12 cellular contexts compared by ENCODE assay signal in the genomic region with DNA sequence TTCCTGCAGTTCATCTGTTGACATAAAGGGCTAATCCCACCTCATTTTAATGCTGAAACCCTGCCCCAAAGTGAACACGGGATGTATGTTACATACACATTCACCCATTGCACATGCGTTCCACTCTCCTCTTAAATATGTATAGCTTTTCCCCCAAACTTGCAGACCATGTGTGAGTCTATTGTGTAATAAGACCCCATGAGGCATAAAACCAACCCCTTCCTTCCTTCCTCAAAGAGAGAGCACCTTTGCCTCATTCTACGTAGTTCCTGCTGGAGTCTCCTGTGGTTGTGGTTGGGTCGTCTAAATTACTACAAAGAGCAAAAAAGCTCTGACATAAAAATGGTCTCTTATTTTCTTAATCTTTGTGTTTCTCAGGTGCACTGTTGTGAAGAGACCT.
DNase-seq lines count a peak whose midpoint lies in the region; ATAC-seq and TF ChIP-seq lines count a peak whose summit lies in the region.
"Had no signal": no experiment of that assay in that cellular context is flagged by ENCODE, and none has a peak within 500 bp of the region (broad histone marks: within the 10 kb centered on the region; RNA-seq: fewer than 3 reads in every experiment).

No MANE protein-coding gene starts in this region.

- no peaks in the 10 kb centered on the region for H3K27me3 ChIP-seq in SK-N-SH (ENCODE audit: insufficient read depth)
- no peaks in the 10 kb centered on the region for H3K27me3 ChIP-seq in SJSA1 (replicated peaks)
- no peaks in the 10 kb centered on the region for H3K27me3 ChIP-seq in hepatocyte
- no peaks in the 10 kb centered on the region for H3K27me3 ChIP-seq in subcutaneous abdominal adipose tissue (ENCODE audit: control insufficient read depth in 5 of 5, insufficient read depth in 4 of 5, low read length in 5 of 5)

- H3K4me2 ChIP-seq in SK-N-SH (peak overlapping the region; percentile 35; the same call in 1 of the 2 replicates), hepatocyte (no peak overlapping the region)

- CTCF ChIA-PET in SK-N-SH (lab: Yijun Ruan, JAX), result no interaction called here

- H3K27ac ChIP-seq in SK-N-SH (ENCODE audit: low read depth in 2 of 2, low read length in 1 of 2) (peak overlapping the region in 1 of 2 experiments; percentile 96; a peak in 3 of 4 replicates), SJSA1 (peak overlapping the region; percentile 71; the same call in 1 of the 2 replicates), hepatocyte (peak overlapping the region; percentile 54), subcutaneous abdominal adipose tissue (ENCODE audit: low read depth, low read length) (peak overlapping the region; percentile 43)
- H3K27ac ChIP-seq: 22Rv1 had no signal

- H3F3A ChIP-seq in SK-N-SH (replicated peaks; ENCODE audit: insufficient read depth), result peaks cover 23% of the 10 kb centered on the region

- H3K9me2 ChIP-seq in SK-N-SH (no peaks in the 10 kb centered on the region), hepatocyte (replicated peaks; ENCODE audit: insufficient read depth) (no peaks in the 10 kb centered on the region)

- ATAC-seq in SK-N-SH treated with all-trans-retinoic acid at 6 μM for 48 hours, result no peak
- no peak for ATAC-seq in HG03442 (IDR thresholded peaks at IDR 0.05; ENCODE audit: unreplicated experiment)
- ATAC-seq in HG03095 (IDR thresholded peaks at IDR 0.05; ENCODE audit: unreplicated experiment), result no peak

- H3K4me1 ChIP-seq in SK-N-SH (ENCODE audit: control insufficient read depth in 1 of 2, insufficient read depth in 2 of 2, low read depth in 1 of 2, low read length in 1 of 2) (peaks cover 0 to 30% of the 10 kb centered on the region in 2 experiments; a peak in 3 of 4 replicates), SJSA1 (replicated peaks) (peaks cover 19% of the 10 kb centered on the region), hepatocyte (ENCODE audit: insufficient read depth) (peaks cover 9% of the 10 kb centered on the region), subcutaneous abdominal adipose tissue (ENCODE audit: control insufficient read depth in 5 of 5, insufficient read depth in 5 of 5, low read length in 5 of 5) (peaks cover 0 to 46% (median 13%) of the 10 kb centered on the region in 5 donors)

- 88% methylated on average over 4 of the region's 4 CpGs for WGBS in SK-N-SH (ENCODE audit: low lambda C conversion rate)
- 73% methylated on average over 4 of the region's 4 CpGs for WGBS in hepatocyte (ENCODE audit: low lambda C conversion rate, missing lambda C conversion rate)

- TF ChIP-seq CTCF in SK-N-SH (IDR thresholded peaks at IDR 0.05) (no peak), hepatocyte (IDR thresholded peaks at IDR 0.05; ENCODE audit: poor library complexity) (no peak), foreskin fibroblast (IDR thresholded peaks at IDR 0.05; ENCODE audit: low read depth, low read length) (no peak)

- DNase-seq in SK-N-SH, result no peak
- DNase-seq in SJSA1 (ENCODE audit: low read depth in 1 of 2, low spot score in 2 of 2), result no peak
- DNase-seq in hepatocyte (ENCODE audit: low spot score), result no peak
- DNase-seq in foreskin fibroblast, result no peak
- DNase-seq: activated gamma-delta T cell, NCI-H446, substantia nigra had no signal

- POLR2A ChIA-PET in SK-N-SH (lab: Yijun Ruan, JAX), result no interaction called here

- H3K9ac ChIP-seq in SK-N-SH (peak overlapping the region; percentile 3; the same call in 1 of the 2 replicates), subcutaneous abdominal adipose tissue (ENCODE audit: low read length in 5 of 5) (no peak overlapping the region)

- H2AFZ ChIP-seq in SK-N-SH (ENCODE audit: low read depth) (no peak overlapping the region; the same call in 1 of the 2 replicates), hepatocyte (peak overlapping the region; percentile 14)

- no peak for TF ChIP-seq EP300 in SK-N-SH (IDR thresholded peaks at IDR 0.05; ENCODE audit: borderline replicate concordance in 1 of 2, low read depth in 1 of 2, low read length in 1 of 2)

- H3K9me3 ChIP-seq in SK-N-SH, result no peaks in the 10 kb centered on the region
- H3K9me3 ChIP-seq in SJSA1 (replicated peaks), result 0 out of 2 replicates have a peak, but pooled peaks cover 5% of the 10 kb centered on the region
- no peaks in the 10 kb centered on the region for H3K9me3 ChIP-seq in hepatocyte (ENCODE audit: low read depth)
- H3K9me3 ChIP-seq in subcutaneous abdominal adipose tissue (ENCODE audit: control insufficient read depth in 5 of 5, low read length in 5 of 5), result peaks cover 0 to 4% (median 0%) of the 10 kb centered on the region in 5 donors

- H4K20me1 ChIP-seq in SK-N-SH (ENCODE audit: insufficient read depth) (no peaks in the 10 kb centered on the region), hepatocyte (ENCODE audit: insufficient read depth, poor library complexity, severe bottlenecking) (no peaks in the 10 kb centered on the region)

- H3K4me3 ChIP-seq in SK-N-SH (ENCODE audit: low read depth in 2 of 2, low read length in 1 of 2), result no peak overlapping the region
- no peak overlapping the region for H3K4me3 ChIP-seq in SJSA1
- no peak overlapping the region for H3K4me3 ChIP-seq in hepatocyte
- peak overlapping the region in 1 of 5 donors; percentile 32 for H3K4me3 ChIP-seq in subcutaneous abdominal adipose tissue (ENCODE audit: low read depth in 1 of 5, low read length in 5 of 5)
- no peak overlapping the region for H3K4me3 ChIP-seq in foreskin fibroblast (ENCODE audit: low read depth in 1 of 2, low read length in 2 of 2)

- TF ChIP-seq RAD21 in SK-N-SH (IDR thresholded peaks at IDR 0.05; ENCODE audit: low read length), result no peak

- H3K36me3 ChIP-seq in SK-N-SH (replicated peaks in 1 of 2; ENCODE audit: control insufficient read depth in 1 of 2, insufficient read depth in 2 of 2, low read length in 1 of 2) (no peaks in the 10 kb centered on the region), SJSA1 (no peaks in the 10 kb centered on the region), hepatocyte (replicated peaks; ENCODE audit: insufficient read depth, low read depth) (no peaks in the 10 kb centered on the region), subcutaneous abdominal adipose tissue (ENCODE audit: control insufficient read depth in 5 of 5, insufficient read depth in 5 of 5, low read length in 5 of 5) (no peaks in the 10 kb centered on the region)

- H3K79me2 ChIP-seq in SK-N-SH (ENCODE audit: insufficient read depth) (no peaks in the 10 kb centered on the region), hepatocyte (no peaks in the 10 kb centered on the region)

TF ChIP-seq in SK-N-SH, 30 proteins besides CTCF, POLR2A, EP300 and RAD21:
- no peak for TF ChIP-seq FOXJ3 (CRISPR knock-in tag; IDR thresholded peaks at IDR 0.05)

TF ChIP-seq in SK-N-SH treated with all-trans-retinoic acid at 6 μM for 48 hours, 23 proteins besides CTCF, POLR2A, EP300 and RAD21:
- no peak for TF ChIP-seq CSDC2 (CRISPR knock-in tag; IDR thresholded peaks at IDR 0.05)
- no peak for TF ChIP-seq ZC3H10 (CRISPR knock-in tag; IDR thresholded peaks at IDR 0.05)
- no peak for TF ChIP-seq TSHZ2 (CRISPR knock-in tag; IDR thresholded peaks at IDR 0.05)
- no peak for TF ChIP-seq ZNF8 (CRISPR knock-in tag; IDR thresholded peaks at IDR 0.05)
- TF ChIP-seq ZFP3 (CRISPR knock-in tag; IDR thresholded peaks at IDR 0.05), result no peak
- TF ChIP-seq ZNF70 (CRISPR knock-in tag; IDR thresholded peaks at IDR 0.05), result no peak
- TF ChIP-seq BACH2 (CRISPR knock-in tag; IDR thresholded peaks at IDR 0.05; ENCODE audit: borderline replicate concordance), result no peak
- no peak for TF ChIP-seq ESRRG (CRISPR knock-in tag; IDR thresholded peaks at IDR 0.05)
- TF ChIP-seq OSR1 (CRISPR knock-in tag; IDR thresholded peaks at IDR 0.05), result no peak
- TF ChIP-seq TOX (CRISPR knock-in tag; IDR thresholded peaks at IDR 0.05; ENCODE audit: borderline replicate concordance), result no peak
- TF ChIP-seq TCF4 (CRISPR knock-in tag; IDR thresholded peaks at IDR 0.05; ENCODE audit: borderline replicate concordance), result no peak
- no peak for TF ChIP-seq ZNF565 (CRISPR knock-in tag; conservative IDR thresholded peaks at IDR 0.05; ENCODE audit: low read depth)
- TF ChIP-seq, protein P1, sequence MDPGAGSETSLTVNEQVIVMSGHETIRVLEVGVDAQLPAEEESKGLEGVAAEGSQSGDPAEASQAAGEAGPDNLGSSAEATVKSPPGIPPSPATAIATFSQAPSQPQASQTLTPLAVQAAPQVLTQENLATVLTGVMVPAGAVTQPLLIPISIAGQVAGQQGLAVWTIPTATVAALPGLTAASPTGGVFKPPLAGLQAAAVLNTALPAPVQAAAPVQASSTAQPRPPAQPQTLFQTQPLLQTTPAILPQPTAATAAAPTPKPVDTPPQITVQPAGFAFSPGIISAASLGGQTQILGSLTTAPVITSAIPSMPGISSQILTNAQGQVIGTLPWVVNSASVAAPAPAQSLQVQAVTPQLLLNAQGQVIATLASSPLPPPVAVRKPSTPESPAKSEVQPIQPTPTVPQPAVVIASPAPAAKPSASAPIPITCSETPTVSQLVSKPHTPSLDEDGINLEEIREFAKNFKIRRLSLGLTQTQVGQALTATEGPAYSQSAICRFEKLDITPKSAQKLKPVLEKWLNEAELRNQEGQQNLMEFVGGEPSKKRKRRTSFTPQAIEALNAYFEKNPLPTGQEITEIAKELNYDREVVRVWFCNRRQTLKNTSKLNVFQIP (CRISPR knock-in tag; IDR thresholded peaks at IDR 0.05; ENCODE audit: borderline replicate concordance, low read depth), result no peak
- TF ChIP-seq ISL1 (CRISPR knock-in tag; IDR thresholded peaks at IDR 0.05), result no peak
